ENCODE assay signal across 9 cellular contexts in the genomic region with DNA sequence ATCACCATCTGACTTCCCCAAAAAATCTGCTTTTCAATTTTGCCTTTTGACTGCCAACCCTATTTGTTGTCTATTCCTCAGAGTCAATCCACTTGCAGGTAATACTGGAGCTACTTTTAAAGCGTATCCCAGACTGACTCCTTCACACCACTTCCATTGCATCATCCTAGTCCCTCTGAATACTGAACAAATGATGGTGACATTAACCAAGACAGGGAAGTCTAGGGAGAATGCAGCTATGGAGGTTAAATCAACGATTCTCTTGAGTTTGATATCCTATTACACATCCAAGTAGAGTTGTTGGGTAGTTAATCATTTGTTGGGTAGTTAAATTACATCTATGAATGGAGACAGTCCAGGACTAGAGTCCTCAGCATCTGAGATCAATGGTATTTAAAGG. TPM values are rescaled to one million over a fixed set of nuclear protein-coding genes. Genes with fewer than 3 reads are reported as not detected.
DNase-seq lines count a peak whose midpoint lies in the region; ATAC-seq, FAIRE-seq and TF ChIP-seq lines count a peak whose summit lies in the region.
"Had no signal": no experiment of that assay in that cellular context is flagged by ENCODE, and none has a peak within 500 bp of the region (broad histone marks: within the 10 kb centered on the region; RNA-seq: fewer than 3 reads in every experiment).

No MANE protein-coding gene starts in this region.

- peak overlapping the region; percentile 79 for H3K4me3 Mint-ChIP-seq in osteocyte (ENCODE audit: unreplicated experiment)

- DNase-seq in NCI-H69 (lab: John Stamatoyannopoulos, UW), result peak; percentile 19
- DNase-seq in endothelial cell of umbilical vein (ENCODE audit: low read depth, low spot score), result no peak
- no peak for DNase-seq in osteocyte (ENCODE audit: extremely low spot score, unreplicated experiment)
- DNase-seq in posterior vena cava (ENCODE audit: low spot score), result no peak
- DNase-seq: NCI-H1417 treated with DMSO at 0.1 percent for 48 hours had no signal

- no peaks in the 10 kb centered on the region for H3K9me3 ChIP-seq in DOHH2 (ENCODE audit: control insufficient read depth, insufficient read depth, low read length)
- H3K9me3 ChIP-seq in endothelial cell of umbilical vein (replicated peaks; ENCODE audit: control insufficient read depth, insufficient read depth, low read length), result no peaks in the 10 kb centered on the region

- no peak overlapping the region for H3K27ac ChIP-seq in DOHH2 (ENCODE audit: low read depth, low read length)
- no peak overlapping the region for H3K27ac ChIP-seq in endothelial cell of umbilical vein (ENCODE audit: insufficient read depth, low read depth, low read length)

- H4K20me1 ChIP-seq in DOHH2 (ENCODE audit: control insufficient read depth, insufficient read depth, low read depth, low read length) (peaks cover 6% of the 10 kb centered on the region; the same call in 1 of the 2 replicates), endothelial cell of umbilical vein (replicated peaks; ENCODE audit: control insufficient read depth, extremely low read depth, insufficient read depth, low read length) (no peaks in the 10 kb centered on the region)

- no peaks in the 10 kb centered on the region for H3K9me2 ChIP-seq in DOHH2 (replicated peaks; ENCODE audit: control insufficient read depth, low read length)

- H3K4me2 ChIP-seq in DOHH2 (ENCODE audit: low read length), result peak overlapping the region; percentile 80
- H3K4me2 ChIP-seq in endothelial cell of umbilical vein (ENCODE audit: insufficient read depth, low read length), result peak overlapping the region; percentile 91

- H3K79me2 ChIP-seq in DOHH2 (ENCODE audit: control insufficient read depth, low read length), result peaks cover 51% of the 10 kb centered on the region
- peaks cover 30% of the 10 kb centered on the region for H3K79me2 ChIP-seq in endothelial cell of umbilical vein (ENCODE audit: control insufficient read depth, insufficient read depth, low read length)

- H3K36me3 ChIP-seq in DOHH2 (ENCODE audit: control insufficient read depth, low read length) (peaks cover 49% of the 10 kb centered on the region), endothelial cell of umbilical vein (ENCODE audit: control insufficient read depth in 2 of 2, extremely low read depth in 1 of 2, insufficient read depth in 2 of 2, low read length in 2 of 2) (peaks cover 0 to 7% of the 10 kb centered on the region in 2 experiments)

- TF ChIP-seq POLR2A in endothelial cell of umbilical vein (IDR thresholded peaks at IDR 0.05; ENCODE audit: low read depth, low read length), result no peak

- POLR2A ChIA-PET in endothelial cell of umbilical vein (lab: Charles Lee), result interaction anchor here (0.9 kb wide), 1 partner anchor 38 kb away, joined by 11 read pairs; no protein-coding TSS in a partner anchor

- H3K4me1 ChIP-seq in DOHH2 (ENCODE audit: control insufficient read depth, low read length), result peaks cover 41% of the 10 kb centered on the region
- peaks cover 32% of the 10 kb centered on the region for H3K4me1 ChIP-seq in endothelial cell of umbilical vein (ENCODE audit: control insufficient read depth, extremely low read depth, insufficient read depth, low read length)

- H3K27me3 ChIP-seq in DOHH2 (ENCODE audit: control insufficient read depth, low read length) (no peaks in the 10 kb centered on the region), endothelial cell of umbilical vein (ENCODE audit: control insufficient read depth in 2 of 2, insufficient read depth in 2 of 2, low read length in 2 of 2) (no peaks in the 10 kb centered on the region)

- intact Hi-C loops in endothelial cell of umbilical vein (cut with micrococcal nuclease) (loop anchor here (5.0 kb wide), 1 partner anchor 222 kb away; no protein-coding TSS in a partner anchor), posterior vena cava (cut with DNase I) (loop anchor here in 1 of 2 donors (10.0 kb wide), 1 partner anchor 54 kb away; no protein-coding TSS in a partner anchor)

- BruUV-seq in endothelial cell of umbilical vein (replicated peaks; lab: Mats Ljungman, UMichigan), result no TSS peak

- TF ChIP-seq CTCF in DOHH2 (IDR thresholded peaks at IDR 0.05; ENCODE audit: low read depth, low read length, poor library complexity, severe bottlenecking) (no peak), endothelial cell of umbilical vein (IDR thresholded peaks at IDR 0.05; ENCODE audit: extremely low read depth in 1 of 2, insufficient read depth in 1 of 2, low read depth in 1 of 2, low read length in 2 of 2) (no peak), osteocyte (IDR thresholded peaks at IDR 0.05) (no peak)

- H3K9ac ChIP-seq in endothelial cell of umbilical vein (replicated peaks; ENCODE audit: extremely low read depth, insufficient read depth, low read length), result no peak overlapping the region

- no peaks in the 10 kb centered on the region for H3K9me3 Mint-ChIP-seq in osteocyte (ENCODE audit: unreplicated experiment)

- H3K27ac Mint-ChIP-seq in osteocyte (ENCODE audit: unreplicated experiment), result no peak overlapping the region

- H3K4me1 Mint-ChIP-seq in osteocyte (ENCODE audit: unreplicated experiment), result peaks cover 63% of the 10 kb centered on the region

- no peak overlapping the region for H2AFZ ChIP-seq in endothelial cell of umbilical vein (ENCODE audit: low read depth, low read length)

- no peaks in the 10 kb centered on the region for H3K27me3 Mint-ChIP-seq in osteocyte (ENCODE audit: unreplicated experiment)

- FAIRE-seq in endothelial cell of umbilical vein (lab: Jason Lieb, UNC), result no peak

- H3K9me1 ChIP-seq in endothelial cell of umbilical vein (replicated peaks; ENCODE audit: control insufficient read depth, extremely low read depth, insufficient read depth, low read length), result no peaks in the 10 kb centered on the region

- CTCF ChIA-PET in endothelial cell of umbilical vein (lab: Charles Lee), result interaction anchor here (6.2 kb wide), 1 partner anchor 98 kb away, joined by 72 read pairs; no protein-coding TSS in a partner anchor

- H3F3A ChIP-seq in DOHH2 (ENCODE audit: control insufficient read depth, insufficient read depth), result peaks cover 7% of the 10 kb centered on the region

- H3K36me3 Mint-ChIP-seq in osteocyte (ENCODE audit: unreplicated experiment), result peaks cover under 1% of the 10 kb centered on the region

- H3K4me3 ChIP-seq in DOHH2 (ENCODE audit: low read length), result peak overlapping the region; percentile 82
- H3K4me3 ChIP-seq in endothelial cell of umbilical vein (replicated peaks in 1 of 3; ENCODE audit: insufficient read depth in 1 of 3, low read depth in 1 of 3, low read length in 3 of 3), result peak overlapping the region in 1 of 3 experiments; percentile 2
- H3K4me3 ChIP-seq: lung had no signal

- dilution Hi-C loops in endothelial cell of umbilical vein (cut with MboI; ENCODE audit: extremely low pct_ligation_motif_present, low sequenced_read_pairs), result no loop called here

- ATAC-seq in HG02981 (IDR thresholded peaks at IDR 0.05; ENCODE audit: unreplicated experiment) (no peak), HG03571 (IDR thresholded peaks at IDR 0.05; ENCODE audit: unreplicated experiment) (no peak)

TF ChIP-seq in endothelial cell of umbilical vein, 7 proteins besides CTCF, POLR2A, EP300 and RAD21:
- TF ChIP-seq POLR2AphosphoS5 (IDR thresholded peaks at IDR 0.05; ENCODE audit: insufficient read depth, low read depth, low read length) (no peak), MYC (IDR thresholded peaks at IDR 0.05; ENCODE audit: low read depth, low read length) (no peak), JUN (IDR thresholded peaks at IDR 0.05; ENCODE audit: borderline replicate concordance, insufficient read depth, insufficient read length, low read depth) (no peak), GATA2 (IDR thresholded peaks at IDR 0.05; ENCODE audit: insufficient read depth, insufficient read length, low read depth, low read length) (no peak), FOS (IDR thresholded peaks at IDR 0.05; ENCODE audit: borderline replicate concordance, insufficient read depth, low read length) (no peak), EZH2 (IDR thresholded peaks at IDR 0.05; ENCODE audit: borderline replicate concordance, low read depth, low read length, severe bottlenecking) (no peak)
- TF ChIP-seq, protein P1, sequence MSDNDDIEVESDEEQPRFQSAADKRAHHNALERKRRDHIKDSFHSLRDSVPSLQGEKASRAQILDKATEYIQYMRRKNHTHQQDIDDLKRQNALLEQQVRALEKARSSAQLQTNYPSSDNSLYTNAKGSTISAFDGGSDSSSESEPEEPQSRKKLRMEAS (IDR thresholded peaks at IDR 0.05; ENCODE audit: insufficient read depth, insufficient read length), result no peak
TF ChIP-seq in endothelial cell of umbilical vein: peak in this region for 0.

RNA-seq across cellular contexts. Expression of gene OGFRL1, which starts 2.0 kb away (rescaled TPM):
- 19.4 and 21.1 TPM in 2 replicates for total RNA-seq in endothelial cell of umbilical vein
- polyA plus RNA-seq in endothelial cell of umbilical vein, result 2.8 and 3.4 TPM in 2 replicates
- polyA plus RNA-seq in endothelial cell of umbilical vein (2011; cell fraction: cytosol; rRNA removed), result 4.1 and 4.5 TPM in 2 replicates
- polyA plus RNA-seq in endothelial cell of umbilical vein (2011; cell fraction: nucleus; rRNA removed), result 3.6 and 5.6 TPM in 2 replicates
- 7.0 and 12.3 TPM in 2 replicates for polyA plus RNA-seq in endothelial cell of umbilical vein (2012)
- 6.4 and 7.2 TPM in 2 replicates for polyA minus RNA-seq in endothelial cell of umbilical vein
- 7.0 TPM for polyA minus RNA-seq in endothelial cell of umbilical vein (2011; cell fraction: cytosol; rRNA and poly(A)+ RNA removed)
- 6.5 and 10.6 TPM in 2 replicates for polyA minus RNA-seq in endothelial cell of umbilical vein (2011; cell fraction: nucleus; rRNA and poly(A)+ RNA removed)
- total RNA-seq in osteocyte, result 11.9 and 12.6 TPM in 2 replicates
- 10 to 100 TPM; 23.7 to 37.6 TPM for total RNA-seq in posterior vena cava
